In genomic region chr13:20192470-20193141, GRCh38 we compare ENCODE assay signal across 8 cellular contexts. TPM values are rescaled to one million over a fixed set of nuclear protein-coding genes. Genes with fewer than 3 reads are reported as not detected.
DNase-seq lines count a peak whose midpoint lies in the region; ATAC-seq, FAIRE-seq and TF ChIP-seq lines count a peak whose summit lies in the region.

Gene GJB2, minus strand, starts transcription at chr13:20192938. Its CDS starts 3,357 bp downstream, at chr13:20189581.

- TF ChIP-seq CTCF in PC-9 (conservative IDR thresholded peaks at IDR 0.05) (no peak), fibroblast of lung (conservative IDR thresholded peaks at IDR 0.05 in 1 of 2, IDR thresholded peaks at IDR 0.05 in 1 of 2; ENCODE audit: low read depth in 1 of 2, low read length in 2 of 2) (no peak), omental fat pad (IDR thresholded peaks at IDR 0.05) (no peak)

- ATAC-seq in omental fat pad (ENCODE audit: low FRiP score): peak; percentile 55
- no peak for ATAC-seq in GM19463 (IDR thresholded peaks at IDR 0.05; ENCODE audit: unreplicated experiment)
- ATAC-seq in GM21381 (IDR thresholded peaks at IDR 0.05; ENCODE audit: unreplicated experiment): no peak

- H3K79me2 ChIP-seq in PC-9 (ENCODE audit: low read depth): peaks cover 13% of the 10 kb centered on the region; the same call in 1 of the 2 replicates
- no peaks in the 10 kb centered on the region for H3K79me2 ChIP-seq in fibroblast of lung (ENCODE audit: control insufficient read depth, insufficient read depth, low read length)

- H3K27ac ChIP-seq in PC-9 (no peak within 1 kb of the TSS), fibroblast of lung (ENCODE audit: insufficient read depth, low read length) (no peak within 1 kb of the TSS)

- peak; percentile 13 for DNase-seq in Daoy (ENCODE audit: low read depth)
- peak in 1 of 2 experiments; percentile 18 for DNase-seq in PC-9
- no peak for DNase-seq in fibroblast of lung (ENCODE audit: low read depth in 2 of 2)
- no peak for DNase-seq in omental fat pad (ENCODE audit: low spot score)
- no peak for DNase-seq in NCI-H2171 treated with DMSO at 0.1 percent for 48 hours (lab: John Stamatoyannopoulos, UW)
- no peak for DNase-seq in GM12891 (ENCODE audit: insufficient read length, low spot score)

- H2AFZ ChIP-seq in PC-9: peak within 1 kb of the TSS; percentile 96
- H2AFZ ChIP-seq in fibroblast of lung (ENCODE audit: low read length): no peak within 1 kb of the TSS

- no peaks in the 10 kb centered on the region for H3K9me2 ChIP-seq in PC-9 (ENCODE audit: insufficient read depth)

- intact Hi-C loops in PC-9 (cut with micrococcal nuclease; ENCODE audit: unreplicated experiment): loop anchor here (10.0 kb wide), 1 partner anchor 732 kb away; no protein-coding TSS in a partner anchor

- no peak for FAIRE-seq in GM12891 (lab: Jason Lieb, UNC)

- peaks cover 16% of the 10 kb centered on the region; the same call in 1 of the 2 replicates for H3F3A ChIP-seq in PC-9 (ENCODE audit: insufficient read depth, low read depth)

- H3K4me3 ChIP-seq in PC-9 (peak within 1 kb of the TSS; percentile 70), fibroblast of lung (replicated peaks in 1 of 4; ENCODE audit: control extremely low read depth in 1 of 4, insufficient read depth in 1 of 4, low read depth in 3 of 4, low read length in 4 of 4) (peak within 1 kb of the TSS; percentile 32 to 49 (median 36))

- peaks cover 19% of the 10 kb centered on the region for H3K4me1 ChIP-seq in PC-9 (replicated peaks; ENCODE audit: insufficient read depth)
- no peaks in the 10 kb centered on the region for H3K4me1 ChIP-seq in fibroblast of lung (ENCODE audit: control insufficient read depth, extremely low read depth, insufficient read depth, low read length)

- H4K20me1 ChIP-seq in PC-9 (ENCODE audit: insufficient read depth) (no peaks in the 10 kb centered on the region; the same call in 1 of the 2 replicates), fibroblast of lung (ENCODE audit: control insufficient read depth, extremely low read depth, insufficient read depth, low read length) (no peaks in the 10 kb centered on the region)

- BruUV-seq in PC-9 (replicated peaks; lab: Mats Ljungman, UMichigan): no TSS peak

- H3K36me3 ChIP-seq in PC-9 (ENCODE audit: low read depth) (peaks cover 11% of the 10 kb centered on the region; the same call in 1 of the 2 replicates), fibroblast of lung (ENCODE audit: control insufficient read depth, insufficient read depth, low read length) (no peaks in the 10 kb centered on the region)

- H3K4me2 ChIP-seq in PC-9: peak within 1 kb of the TSS; percentile 85
- peak within 1 kb of the TSS; percentile 79 for H3K4me2 ChIP-seq in fibroblast of lung (ENCODE audit: extremely low read depth, insufficient read depth, low read length)

- H3K27me3 ChIP-seq in PC-9 (ENCODE audit: insufficient read depth, low read depth) (no peaks in the 10 kb centered on the region), fibroblast of lung (ENCODE audit: control insufficient read depth, insufficient read depth, low read length) (peaks cover 62% of the 10 kb centered on the region)

- CTCF ChIA-PET in PC-9 (lab: Charles Lee): interaction anchor here (0.6 kb wide), 1 partner anchor 210 kb away, joined by 3 read pairs; no protein-coding TSS in a partner anchor

- H3K9me3 ChIP-seq in PC-9 (ENCODE audit: insufficient read depth, low read depth): no peaks in the 10 kb centered on the region
- H3K9me3 ChIP-seq in fibroblast of lung (ENCODE audit: control insufficient read depth, insufficient read depth, low read depth, low read length): no peaks in the 10 kb centered on the region

- POLR2A ChIA-PET in PC-9 (lab: Charles Lee; ENCODE audit: unreplicated experiment): no interaction called here

- H3K9ac ChIP-seq in fibroblast of lung (ENCODE audit: insufficient read depth, low read length): no peak within 1 kb of the TSS

- TF ChIP-seq POLR2A in GM12891 (IDR thresholded peaks at IDR 0.05; ENCODE audit: low read depth, low read length): no peak

TF ChIP-seq in GM12891, 5 proteins besides CTCF, POLR2A, EP300 and RAD21:
- TF ChIP-seq POU2F2 (IDR thresholded peaks at IDR 0.05; ENCODE audit: low read depth, low read length) (no peak), TAF1 (IDR thresholded peaks at IDR 0.05; ENCODE audit: low read depth, low read length) (no peak), PAX5 (IDR thresholded peaks at IDR 0.05; ENCODE audit: insufficient read depth, low read length, severe bottlenecking) (no peak), SPI1 (IDR thresholded peaks at IDR 0.05; ENCODE audit: low read depth, low read length) (no peak), POLR2AphosphoS5 (IDR thresholded peaks at IDR 0.05; ENCODE audit: low read depth, low read length) (no peak)
TF ChIP-seq in GM12891: peak in this region for 0.

RNA-seq across cellular contexts. Expression of gene GJB2, which starts in this region (rescaled TPM):
- 0.77 and 5.3 TPM in 2 replicates for total RNA-seq in Daoy (2014; rRNA removed; shearing (Covaris generic))
- 4.2 and 5.5 TPM in 2 replicates for total RNA-seq in PC-9 (2021)
- under 0.01 TPM in 1 of 2 replicates, not detected in the other for total RNA-seq in fibroblast of lung
- polyA plus RNA-seq in fibroblast of lung: 0.09 and 0.27 TPM in 2 replicates
- polyA plus RNA-seq in fibroblast of lung (2012): 0.16 TPM in 1 of 2 replicates, not detected in the other
- not detected in 2 replicates for polyA minus RNA-seq in fibroblast of lung (ENCODE audit: low replicate concordance)
- total RNA-seq in omental fat pad: 10 to 100 TPM in 1 of 4 donors, 1 to 10 TPM in 1, under 1 TPM in 1, not detected in 1; 0.63 to 13.5 (median 7.4) TPM
- polyA plus RNA-seq in GM12891 (2012; ENCODE audit: low read depth, missing spikeins): 3.1 TPM
